In genomic region chr9:33808635-33809322, GRCh38 we compare ENCODE assay signal across 4 cellular contexts. TPM values are rescaled to one million over a fixed set of nuclear protein-coding genes. Genes with fewer than 3 reads are reported as not detected.
"Had no signal": no experiment of that assay in that cellular context is flagged by ENCODE, and none has a peak within 500 bp of the region (broad histone marks: within the 10 kb centered on the region; RNA-seq: fewer than 3 reads in every experiment).

No MANE protein-coding gene starts in this region.

RNA-seq across cellular contexts. Expression of gene PRSS3, which starts 13.4 kb away (rescaled TPM):
- total RNA-seq: activated CD8-positive, alpha-beta T cell treated with anti-CD3 and anti-CD28 coated beads, Interleukin-2, amount 10 ng/mL, durations not matched to agents 7 days and 5 days; activated naive CD8-positive, alpha-beta T cell treated with anti-CD3 and anti-CD28 coated beads, Interleukin-2, amount 10 ng/mL, durations not matched to agents 7 days and 5 days; NCI-H460; SK-MEL-5 had no signal
